Comparison of ENCODE assay signal across 7 cellular contexts in the genomic region with DNA sequence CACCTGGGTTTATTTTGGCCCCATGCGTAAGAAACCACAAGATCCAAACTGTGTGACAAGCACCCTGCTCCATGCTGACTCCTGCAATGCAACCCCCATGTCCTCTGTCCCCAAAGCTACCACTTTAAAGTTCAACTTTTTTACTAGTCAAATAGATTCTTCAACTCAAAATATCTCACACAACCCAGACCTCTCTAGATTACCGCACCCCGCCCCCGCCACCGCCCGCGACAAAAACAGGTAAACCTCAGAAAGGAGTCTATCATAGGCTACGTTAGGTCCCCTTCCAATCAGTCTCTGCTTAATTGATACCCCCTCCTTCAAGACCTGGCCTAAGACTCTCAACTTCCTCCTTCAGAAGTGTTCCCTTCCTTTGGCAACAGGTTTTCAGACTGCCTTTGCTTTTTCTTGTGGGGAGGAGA. TPM values are rescaled to one million over a fixed set of nuclear protein-coding genes. Genes with fewer than 3 reads are reported as not detected.
DNase-seq lines count a peak whose midpoint lies in the region; ATAC-seq and TF ChIP-seq lines count a peak whose summit lies in the region.

No MANE protein-coding gene starts in this region.

- H3K4me3 Mint-ChIP-seq in activated T-cell treated with anti-CD3 and anti-CD28 coated beads, Interleukin-2, amount 50 U/mL, for 72 hours, result peak overlapping the region; percentile 91 to 96

- H3K36me3 Mint-ChIP-seq in activated T-cell treated with anti-CD3 and anti-CD28 coated beads, Interleukin-2, amount 50 U/mL, for 72 hours (ENCODE audit: insufficient read depth in 2 of 2), result peaks cover 32 to 39% of the 10 kb centered on the region in 2 donors

- peak overlapping the region; percentile 86 for H3K27ac Mint-ChIP-seq in activated T-cell treated with anti-CD3 and anti-CD28 coated beads, Interleukin-2, amount 50 U/mL, for 72 hours

- peak; percentile 3 for DNase-seq in MV-4-11 (lab: John Stamatoyannopoulos, UW)
- peak; percentile 65 to 71 for DNase-seq in activated T-cell treated with anti-CD3 and anti-CD28 coated beads, Interleukin-2, amount 50 U/mL, for 72 hours
- DNase-seq in fibroblast of the aortic adventitia (ENCODE audit: low read depth), result no peak
- DNase-seq in retinal pigment epithelial cell (ENCODE audit: low read depth), result no peak
- no peak for DNase-seq in NCI-H446 (lab: John Stamatoyannopoulos, UW)
- no peak for DNase-seq in RPMI8226

- no peaks in the 10 kb centered on the region for H3K9me3 Mint-ChIP-seq in activated T-cell treated with anti-CD3 and anti-CD28 coated beads, Interleukin-2, amount 50 U/mL, for 72 hours

- H3K4me1 Mint-ChIP-seq in activated T-cell treated with anti-CD3 and anti-CD28 coated beads, Interleukin-2, amount 50 U/mL, for 72 hours (ENCODE audit: low read depth), result peaks cover 55% of the 10 kb centered on the region

- no peak for TF ChIP-seq CTCF in fibroblast of the aortic adventitia (IDR thresholded peaks at IDR 0.05; ENCODE audit: insufficient read depth, low read length)
- TF ChIP-seq CTCF in retinal pigment epithelial cell (conservative IDR thresholded peaks at IDR 0.05; ENCODE audit: low read depth, low read length), result no peak

- peak overlapping the region; percentile 99 for H3K4me3 ChIP-seq in fibroblast of the aortic adventitia (ENCODE audit: low read depth, low read length)
- peak overlapping the region; percentile 100 for H3K4me3 ChIP-seq in retinal pigment epithelial cell (ENCODE audit: low read length)

- H3K27me3 Mint-ChIP-seq in activated T-cell treated with anti-CD3 and anti-CD28 coated beads, Interleukin-2, amount 50 U/mL, for 72 hours (ENCODE audit: low read depth), result no peaks in the 10 kb centered on the region

- peak; percentile 12 to 37 for ATAC-seq in activated T-cell treated with anti-CD3 and anti-CD28 coated beads, Interleukin-2, amount 50 U/mL, for 72 hours (replicated peaks in 1 of 2)
- no peak for ATAC-seq in GM18907 (IDR thresholded peaks at IDR 0.05; ENCODE audit: unreplicated experiment)

RNA-seq across cellular contexts. Expression of gene ZFP36L1, which starts 2.2 kb away (rescaled TPM):
- 10 to 100 TPM; 95.0 TPM for total RNA-seq in activated T-cell treated with anti-CD3 and anti-CD28 coated beads, Interleukin-2, amount 50 U/mL, for 72 hours
- 24.1 and 53.8 TPM in 2 replicates for total RNA-seq in fibroblast of the aortic adventitia (ENCODE audit: low replicate concordance)

Comparison
In these comparisons a context has a peak if more than half of its experiments do, and no peak if none do; other contexts are left out.
1. DNase-seq: peak in MV-4-11 (single experiment) and activated T-cell treated with anti-CD3 and anti-CD28 coated beads, Interleukin-2, amount 50 U/mL, for 72 hours (2 of 2); none in fibroblast of the aortic adventitia (single experiment), retinal pigment epithelial cell (single experiment), NCI-H446 (0 of 2) and RPMI8226 (single experiment).